ENCODE assay signal across 8 cellular contexts in genomic region chr1:35883681-35884155, GRCh38. TPM values are rescaled to one million over a fixed set of nuclear protein-coding genes. Genes with fewer than 3 reads are reported as not detected.
A peak's percentile ranks its signal among the peaks of the same experiment; 100 is the strongest.
DNase-seq lines count a peak whose midpoint lies in the region; ATAC-seq and TF ChIP-seq lines count a peak whose summit lies in the region.

No MANE protein-coding gene starts in this region.

- intact Hi-C loops in lower leg skin (cut with DNase I; ENCODE audit: low total_unique reads), result no loop called here

- 0% methylated on average over 12 to 27 of the region's 32 CpGs for WGBS in lower leg skin, 2 donors

- TF ChIP-seq POLR2A in lower leg skin (IDR thresholded peaks at IDR 0.05), result no peak

- DNase-seq in AG09309 (ENCODE audit: low read depth) (no peak), NCI-H128 (lab: John Stamatoyannopoulos, UW; ENCODE audit: unreplicated experiment) (peak; percentile 49), coronary artery (ENCODE audit: low spot score) (peak; percentile 78), lower leg skin (ENCODE audit: low spot score in 2 of 2) (peak; percentile 18 to 87)
- peak; percentile 56 for DNase-seq in activated CD4-positive, alpha-beta T cell treated with anti-CD3 and anti-CD28 coated beads for 48 hours
- DNase-seq in stimulated activated CD4-positive, alpha-beta T cell treated with anti-CD3 and anti-CD28 coated beads, TNF-alpha, amount 100 ng/mL, for 48 hours (ENCODE audit: low read depth in 3 of 3), result peak in 2 of 3 donors; percentile 20 to 25

- TF ChIP-seq CTCF in AG09309 (IDR thresholded peaks at IDR 0.05; ENCODE audit: control insufficient read depth, insufficient read depth, low read depth, low read length, missing control alignments), result no peak
- TF ChIP-seq CTCF in coronary artery (IDR thresholded peaks at IDR 0.05), result no peak
- no peak for TF ChIP-seq CTCF in lower leg skin (IDR thresholded peaks at IDR 0.05)

- H3K27ac ChIP-seq in coronary artery, result peak overlapping the region; percentile 79 to 89

- H3K4me3 ChIP-seq in AG09309 (ENCODE audit: control insufficient read depth, low read depth, low read length), result peak overlapping the region; percentile 100
- peak overlapping the region; percentile 96 for H3K4me3 ChIP-seq in coronary artery
- peak overlapping the region; percentile 99 for H3K4me3 ChIP-seq in lower leg skin (ENCODE audit: low read depth, poor library complexity, severe bottlenecking)

- peak; percentile 16 for ATAC-seq in GM19455 (IDR thresholded peaks at IDR 0.05; ENCODE audit: unreplicated experiment)
- no peak for ATAC-seq in GM21737 (IDR thresholded peaks at IDR 0.05; ENCODE audit: unreplicated experiment)

RNA-seq across cellular contexts. Expression of gene AGO1, which starts 0.7 kb away (rescaled TPM):
- total RNA-seq in lower leg skin, result 10 to 100 TPM; 18.2 to 29.5 (median 22.5) TPM

RNA-seq across cellular contexts. Expression of gene AGO3, which starts 47.2 kb away (rescaled TPM):
- total RNA-seq in lower leg skin, result 10 to 100 TPM; 11.5 to 25.8 (median 20.9) TPM
